Comparison of ENCODE assay signal across 10 cellular contexts in the genomic region with DNA sequence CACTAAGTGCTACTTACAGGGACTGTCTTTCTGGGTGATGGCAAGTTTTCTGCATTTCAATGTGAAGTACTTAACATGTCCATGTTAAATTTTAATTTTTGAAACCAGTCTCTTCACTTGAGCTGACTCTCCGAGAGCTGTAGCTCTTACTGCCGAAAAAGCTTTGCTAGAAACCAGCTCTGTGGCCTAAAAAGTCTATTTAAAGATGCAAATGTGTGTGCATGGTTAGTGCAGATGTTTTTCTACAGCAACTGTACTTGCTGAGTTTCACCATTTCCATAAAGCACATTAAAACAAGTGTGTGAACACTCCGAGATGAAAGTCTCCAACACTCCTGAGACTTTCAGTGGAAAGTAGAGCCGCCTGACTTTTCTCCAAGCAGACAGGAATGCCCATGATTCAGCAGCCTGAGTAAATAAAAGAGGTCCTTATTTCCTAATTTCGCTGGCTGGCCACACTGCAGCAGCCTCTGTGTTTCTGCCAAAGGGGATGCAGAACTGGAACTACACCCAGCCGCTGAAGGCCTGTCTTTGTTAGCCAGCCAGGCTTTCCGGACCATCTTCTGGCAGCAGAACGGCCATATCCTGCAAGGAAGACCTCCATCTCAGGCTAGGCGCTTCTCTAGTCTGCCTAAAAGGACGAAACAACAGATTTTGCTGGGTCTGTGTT.
DNase-seq lines count a peak whose midpoint lies in the region; ATAC-seq and TF ChIP-seq lines count a peak whose summit lies in the region.
"Had no signal": no experiment of that assay in that cellular context is flagged by ENCODE, and none has a peak within 500 bp of the region (broad histone marks: within the 10 kb centered on the region; RNA-seq: fewer than 3 reads in every experiment).

No MANE protein-coding gene starts in this region.

- H3K4me1 Mint-ChIP-seq in stimulated activated naive CD8-positive, alpha-beta T cell treated with anti-CD3 and anti-CD28 coated beads, Interleukin-15, amount 100 ng/mL, for 72 hours, result no peaks in the 10 kb centered on the region
- H3K4me1 Mint-ChIP-seq: CD4-positive, CD25-positive, alpha-beta regulatory T cell had no signal

- CTCF ChIA-PET in AG04450 (lab: Charles Lee), result interaction anchor here (0.6 kb wide), 1 partner anchor 34 kb away, joined by 3 read pairs; no protein-coding TSS in a partner anchor

- TF ChIP-seq CTCF in AG04450 (IDR thresholded peaks at IDR 0.05; ENCODE audit: low read depth, low read length), result no peak
- peak in 10 of 56 donors; percentile 5 to 46 (median 24) for TF ChIP-seq CTCF in dorsolateral prefrontal cortex (IDR thresholded peaks at IDR 0.05 in 54 of 56, conservative IDR thresholded peaks at IDR 0.05 in 2 of 56; ENCODE audit: low read depth in 1 of 56, partially characterized antibody in 56 of 56)

- H3K27ac Mint-ChIP-seq in stimulated activated naive CD8-positive, alpha-beta T cell treated with anti-CD3 and anti-CD28 coated beads, Interleukin-15, amount 100 ng/mL, for 72 hours, result no peak overlapping the region
- H3K27ac Mint-ChIP-seq: CD4-positive, CD25-positive, alpha-beta regulatory T cell had no signal

- H3K27me3 Mint-ChIP-seq in stimulated activated naive CD8-positive, alpha-beta T cell treated with anti-CD3 and anti-CD28 coated beads, Interleukin-15, amount 100 ng/mL, for 72 hours, result no peaks in the 10 kb centered on the region
- H3K27me3 Mint-ChIP-seq: CD4-positive, CD25-positive, alpha-beta regulatory T cell had no signal

- peak; percentile 80 for DNase-seq in AG04450 (ENCODE audit: low read depth, low spot score)
- peak; percentile 84 for DNase-seq in LHCN-M2 (ENCODE audit: low read depth)
- peak; percentile 47 to 90 (median 78) for DNase-seq in dorsolateral prefrontal cortex
- DNase-seq in mucosa of gallbladder (ENCODE audit: low spot score), result peak; percentile 74
- DNase-seq in 8988T, result no peak
- DNase-seq in stimulated activated naive CD8-positive, alpha-beta T cell treated with anti-CD3 and anti-CD28 coated beads, Interleukin-15, amount 100 ng/mL, for 72 hours, result no peak
- DNase-seq: CD4-positive, CD25-positive, alpha-beta regulatory T cell; NCI-H774 had no signal

- H3K9me3 Mint-ChIP-seq in stimulated activated naive CD8-positive, alpha-beta T cell treated with anti-CD3 and anti-CD28 coated beads, Interleukin-15, amount 100 ng/mL, for 72 hours, result no peaks in the 10 kb centered on the region

- no peak for ATAC-seq in HG03097 (IDR thresholded peaks at IDR 0.05; ENCODE audit: low FRiP score, unreplicated experiment)
- no peak for ATAC-seq in GM18907 (IDR thresholded peaks at IDR 0.05; ENCODE audit: unreplicated experiment)
- ATAC-seq in stimulated activated naive CD8-positive, alpha-beta T cell treated with anti-CD3 and anti-CD28 coated beads, Interleukin-15, amount 100 ng/mL, for 72 hours, result no peak

- POLR2A ChIA-PET in AG04450 (lab: Yijun Ruan, JAX), result interaction anchor here (0.7 kb wide), 1 partner anchor 148 kb away, joined by 4 read pairs; no protein-coding TSS in a partner anchor

- peak overlapping the region; percentile 35 for H3K4me3 ChIP-seq in AG04450 (ENCODE audit: low read depth, low read length)
- H3K4me3 ChIP-seq in dorsolateral prefrontal cortex, result peak overlapping the region in 54 of 59 donors; percentile 1 to 57 (median 34)

- intact Hi-C loops in dorsolateral prefrontal cortex (cut with DNase I), result loop anchor here (2.0 to 10.0 kb wide), 4 partner anchors 64 to 346 kb away; a partner anchor contains a TSS

- no peaks in the 10 kb centered on the region for H3K9me3 ChIP-seq in AG04450 (ENCODE audit: control insufficient read depth, insufficient read depth, low read length)

- H3K27ac ChIP-seq in AG04450 (ENCODE audit: low read depth, low read length) (peak overlapping the region; percentile 81), dorsolateral prefrontal cortex (peak overlapping the region in 58 of 59 donors; percentile 11 to 87 (median 69))

- no peaks in the 10 kb centered on the region for H3K27me3 ChIP-seq in AG04450 (ENCODE audit: control insufficient read depth, insufficient read depth, low read length)
- no peaks in the 10 kb centered on the region for H3K27me3 ChIP-seq in dorsolateral prefrontal cortex

- H3K4me3 Mint-ChIP-seq in stimulated activated naive CD8-positive, alpha-beta T cell treated with anti-CD3 and anti-CD28 coated beads, Interleukin-15, amount 100 ng/mL, for 72 hours, result no peak overlapping the region
- H3K4me3 Mint-ChIP-seq: CD4-positive, CD25-positive, alpha-beta regulatory T cell had no signal

Comparison
In these comparisons a context has a peak if more than half of its experiments do, and no peak if none do; other contexts are left out.
1. DNase-seq: peak in AG04450 (single experiment), LHCN-M2 (single experiment), dorsolateral prefrontal cortex (10 of 10) and mucosa of gallbladder (single experiment); none in 8988T (single experiment) and stimulated activated naive CD8-positive, alpha-beta T cell treated with anti-CD3 and anti-CD28 coated beads, Interleukin-15, amount 100 ng/mL, for 72 hours (0 of 2).